8 cellular contexts compared by ENCODE assay signal in the genomic region with DNA sequence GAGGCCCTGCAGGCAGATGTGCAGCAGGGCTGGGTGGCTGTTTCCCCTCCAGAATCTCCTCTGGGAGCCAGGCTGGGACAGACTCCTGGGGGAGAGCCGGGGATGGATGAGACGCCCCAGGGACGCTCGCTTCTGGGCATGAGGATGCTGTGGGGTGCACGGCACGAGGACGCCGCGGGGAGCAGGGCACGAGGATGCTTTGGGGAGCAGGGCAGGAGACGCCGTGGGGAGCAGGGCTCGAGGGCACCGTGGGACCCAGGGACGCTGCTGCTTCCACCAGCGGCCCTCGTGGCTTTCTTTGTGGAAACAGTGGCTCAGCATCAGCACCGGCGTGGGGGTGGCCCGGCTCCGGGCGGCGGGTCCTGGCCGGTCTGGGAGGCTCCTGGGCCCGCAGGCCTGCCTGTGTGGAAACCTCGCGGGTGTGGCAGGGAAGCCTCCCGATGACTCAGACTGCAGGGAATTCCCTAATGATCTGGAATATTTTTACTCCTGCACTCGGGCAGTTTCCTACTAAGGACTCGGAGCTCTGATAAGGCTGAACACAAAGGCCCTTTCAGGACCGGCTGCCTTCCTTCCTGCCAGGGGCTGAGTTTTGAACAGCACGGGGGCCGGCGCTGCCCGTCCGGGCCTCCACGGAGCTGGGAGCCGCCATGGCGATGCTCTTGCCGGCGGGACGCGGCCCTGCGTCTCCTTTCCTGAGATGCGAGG.
DNase-seq lines count a peak whose midpoint lies in the region; ATAC-seq and TF ChIP-seq lines count a peak whose summit lies in the region.

No MANE protein-coding gene starts in this region.

- no peak overlapping the region for H3K4me3 ChIP-seq in HAP-1

- no peaks in the 10 kb centered on the region for H3K27me3 ChIP-seq in foreskin keratinocyte
- H3K27me3 ChIP-seq in HAP-1 (ENCODE audit: low read depth), result no peaks in the 10 kb centered on the region

- in situ Hi-C loops in HAP-1 (cut with MboI; ENCODE audit: low sequenced_read_pairs), result no loop called here

- TF ChIP-seq CTCF in foreskin keratinocyte (conservative IDR thresholded peaks at IDR 0.05), result no peak
- no peak for TF ChIP-seq CTCF in omental fat pad (IDR thresholded peaks at IDR 0.05)

- ATAC-seq in foreskin keratinocyte, result peak; percentile 93
- ATAC-seq in omental fat pad (ENCODE audit: low FRiP score), result peak; percentile 87
- no peak for ATAC-seq in HG03439 (IDR thresholded peaks at IDR 0.05; ENCODE audit: unreplicated experiment)

- H3K27ac ChIP-seq in foreskin keratinocyte, result peak overlapping the region; percentile 84

- H3K36me3 ChIP-seq in HAP-1 (replicated peaks), result peaks cover 5% of the 10 kb centered on the region; the same call in 1 of the 2 replicates

- DNase-seq in AG08396 (ENCODE audit: low spot score), result peak; percentile 95
- peak; percentile 1 for DNase-seq in RKO (ENCODE audit: low spot score)
- peak; percentile 55 to 70 for DNase-seq in foreskin keratinocyte
- peak; percentile 40 for DNase-seq in omental fat pad (ENCODE audit: low spot score)
- no peak for DNase-seq in NCI-H2081 treated with DMSO at 0.1 percent for 48 hours (lab: John Stamatoyannopoulos, UW)
- DNase-seq in HAP-1 (ENCODE audit: low spot score in 2 of 2), result no peak
- DNase-seq in DMS 273 treated with DMSO at 0.1 percent for 48 hours (lab: John Stamatoyannopoulos, UW), result no peak

- H3K4me1 ChIP-seq in foreskin keratinocyte, result peaks cover 8% of the 10 kb centered on the region
- H3K4me1 ChIP-seq in HAP-1, result no peaks in the 10 kb centered on the region

- H3K9me3 ChIP-seq in HAP-1, result no peaks in the 10 kb centered on the region

Comparison
In these comparisons a context has a peak if more than half of its experiments do, and no peak if none do; other contexts are left out.
1. DNase-seq: peak in AG08396 (single experiment), RKO (single experiment), foreskin keratinocyte (2 of 2) and omental fat pad (single experiment); none in NCI-H2081 treated with DMSO at 0.1 percent for 48 hours (single experiment), HAP-1 (0 of 2) and DMS 273 treated with DMSO at 0.1 percent for 48 hours (single experiment).